In genomic region chr10:90871279-90871760, GRCh38 we compare ENCODE assay signal across 8 cellular contexts. TPM values are rescaled to one million over a fixed set of nuclear protein-coding genes. Genes with fewer than 3 reads are reported as not detected.
DNase-seq lines count a peak whose midpoint lies in the region; ATAC-seq and TF ChIP-seq lines count a peak whose summit lies in the region.

No MANE protein-coding gene starts in this region.

- H3K36me3 Mint-ChIP-seq in CD8-positive, alpha-beta T cell, result peaks cover 21% of the 10 kb centered on the region
- H3K36me3 Mint-ChIP-seq in activated naive CD4-positive, alpha-beta T cell treated with anti-CD3 and anti-CD28 coated beads, Interleukin-2, amount 10 ng/mL, durations not matched to agents 7 days and 5 days, result peaks cover 6% of the 10 kb centered on the region
- no peaks in the 10 kb centered on the region for H3K36me3 Mint-ChIP-seq in neural progenitor cell

- intact Hi-C loops in CD8-positive, alpha-beta T cell (cut with DNase I, micrococcal nuclease), result loop anchor here (1.0 to 10.0 kb wide), 8 partner anchors 14 to 1973 kb away; partner anchors contain the start of genes TNKS2 (in 2 of the 2), EXOC6 (in 1 of the 2), HECTD2 (in 1 of the 2) and KIF11 (in 1 of the 2)

- peak; percentile 40 for TF ChIP-seq CTCF in CD8-positive, alpha-beta T cell (IDR thresholded peaks at IDR 0.05)
- TF ChIP-seq CTCF in gastroesophageal sphincter (IDR thresholded peaks at IDR 0.05) (peak; percentile 4 to 62 (median 36)), neural progenitor cell (IDR thresholded peaks at IDR 0.05) (peak; percentile 72)

- peaks cover 4% of the 10 kb centered on the region for H3K9me3 Mint-ChIP-seq in CD8-positive, alpha-beta T cell
- H3K9me3 Mint-ChIP-seq in activated naive CD4-positive, alpha-beta T cell treated with anti-CD3 and anti-CD28 coated beads, Interleukin-2, amount 10 ng/mL, durations not matched to agents 7 days and 5 days, result peaks cover 1% of the 10 kb centered on the region
- H3K9me3 Mint-ChIP-seq in neural progenitor cell, result peaks cover 20% of the 10 kb centered on the region

- no peaks in the 10 kb centered on the region for H3F3A ChIP-seq in neural progenitor cell (ENCODE audit: low read depth)

- H3K36me3 ChIP-seq in CD8-positive, alpha-beta T cell (ENCODE audit: insufficient read depth, low read length), result peaks cover 5% of the 10 kb centered on the region
- H3K36me3 ChIP-seq in NT2/D1 (ENCODE audit: insufficient read depth, insufficient read length, low read length) (peaks cover 3% of the 10 kb centered on the region), gastroesophageal sphincter (peaks cover 0 to 14% of the 10 kb centered on the region in 2 donors), neural progenitor cell (no peaks in the 10 kb centered on the region)

- peaks cover 20% of the 10 kb centered on the region for H4K20me1 ChIP-seq in neural progenitor cell (ENCODE audit: low read depth)

- peak overlapping the region; percentile 100 for H2AFZ ChIP-seq in neural progenitor cell (replicated peaks)

- TF ChIP-seq POLR2A in gastroesophageal sphincter (IDR thresholded peaks at IDR 0.05), result no peak

- peak in 3 of 7 experiments; percentile 16 to 24 (median 20) for DNase-seq in CD8-positive, alpha-beta T cell
- DNase-seq in NT2/D1 (ENCODE audit: low read depth, low spot score) (peak; percentile 51), neural progenitor cell (ENCODE audit: low spot score) (peak; percentile 88), GM19238 (ENCODE audit: insufficient read length, low spot score) (no peak)
- peak; percentile 66 for DNase-seq in activated naive CD4-positive, alpha-beta T cell treated with anti-CD3 and anti-CD28 coated beads, Interleukin-2, amount 10 ng/mL, durations not matched to agents 7 days and 5 days

- peaks cover 31% of the 10 kb centered on the region for H3K79me2 ChIP-seq in neural progenitor cell (ENCODE audit: low read depth)

- H3K9ac ChIP-seq in NT2/D1 (ENCODE audit: insufficient read length, low read depth) (peak overlapping the region; percentile 81), neural progenitor cell (no peak overlapping the region)

- H3K4me1 ChIP-seq in CD8-positive, alpha-beta T cell (ENCODE audit: insufficient read depth, low read length), result peaks cover 18% of the 10 kb centered on the region
- H3K4me1 ChIP-seq in NT2/D1 (ENCODE audit: insufficient read depth, insufficient read length) (no peaks in the 10 kb centered on the region), gastroesophageal sphincter (peaks cover 0 to 35% (median 6%) of the 10 kb centered on the region in 3 donors), neural progenitor cell (peaks cover 7% of the 10 kb centered on the region)

- H3K4me3 Mint-ChIP-seq in CD8-positive, alpha-beta T cell, result peak overlapping the region; percentile 97
- H3K4me3 Mint-ChIP-seq in activated naive CD4-positive, alpha-beta T cell treated with anti-CD3 and anti-CD28 coated beads, Interleukin-2, amount 10 ng/mL, durations not matched to agents 7 days and 5 days, result peak overlapping the region; percentile 94
- H3K4me3 Mint-ChIP-seq in neural progenitor cell, result peak overlapping the region; percentile 97

- peak overlapping the region; percentile 83 for H3K4me2 ChIP-seq in neural progenitor cell

- peak overlapping the region; percentile 58 for H3K27ac ChIP-seq in CD8-positive, alpha-beta T cell (ENCODE audit: low read depth, low read length)
- H3K27ac ChIP-seq in gastroesophageal sphincter (peak overlapping the region in 3 of 4 donors; percentile 73 to 80 (median 77)), neural progenitor cell (no peak overlapping the region)

- TF ChIP-seq EP300 in gastroesophageal sphincter (IDR thresholded peaks at IDR 0.05), result no peak

- ATAC-seq in CD8-positive, alpha-beta T cell, result peak; percentile 52
- ATAC-seq in GM19395 (IDR thresholded peaks at IDR 0.05; ENCODE audit: unreplicated experiment), result peak; percentile 66
- peak; percentile 37 for ATAC-seq in HG03442 (IDR thresholded peaks at IDR 0.05; ENCODE audit: unreplicated experiment)
- ATAC-seq in gastroesophageal sphincter, result peak; percentile 66

- POLR2A ChIA-PET in CD8-positive, alpha-beta T cell (lab: Charles Lee), result interaction anchor here (0.5 to 1.1 kb wide), 4 partner anchors 8 to 1749 kb away, joined by 3 to 4 read pairs (median 3); no protein-coding TSS in a partner anchor

- H3K27ac Mint-ChIP-seq in CD8-positive, alpha-beta T cell, result peak overlapping the region; percentile 88
- H3K27ac Mint-ChIP-seq in activated naive CD4-positive, alpha-beta T cell treated with anti-CD3 and anti-CD28 coated beads, Interleukin-2, amount 10 ng/mL, durations not matched to agents 7 days and 5 days, result peak overlapping the region; percentile 85
- H3K27ac Mint-ChIP-seq in neural progenitor cell, result peak overlapping the region; percentile 97

- H3K27me3 Mint-ChIP-seq in CD8-positive, alpha-beta T cell (ENCODE audit: low read depth), result peaks cover 22% of the 10 kb centered on the region
- peaks cover 23% of the 10 kb centered on the region for H3K27me3 Mint-ChIP-seq in activated naive CD4-positive, alpha-beta T cell treated with anti-CD3 and anti-CD28 coated beads, Interleukin-2, amount 10 ng/mL, durations not matched to agents 7 days and 5 days
- H3K27me3 Mint-ChIP-seq in neural progenitor cell (ENCODE audit: insufficient read depth, low read depth), result peaks cover 6% of the 10 kb centered on the region

- WGBS in gastroesophageal sphincter (ENCODE audit: low coverage in 1 of 2), 2 donors, result 0% methylated on average over 13 to 14 of the region's 14 CpGs

- no peaks in the 10 kb centered on the region for H3K9me3 ChIP-seq in CD8-positive, alpha-beta T cell (ENCODE audit: low read length)
- H3K9me3 ChIP-seq in NT2/D1 (ENCODE audit: insufficient read depth, low read length) (no peaks in the 10 kb centered on the region), gastroesophageal sphincter (no peaks in the 10 kb centered on the region), neural progenitor cell (ENCODE audit: low read depth) (peaks cover 10% of the 10 kb centered on the region)

- H3K27me3 ChIP-seq in CD8-positive, alpha-beta T cell (ENCODE audit: insufficient read depth, low read length), result no peaks in the 10 kb centered on the region
- H3K27me3 ChIP-seq in NT2/D1 (ENCODE audit: insufficient read depth, insufficient read length), result no peaks in the 10 kb centered on the region
- peaks cover 5% of the 10 kb centered on the region for H3K27me3 ChIP-seq in gastroesophageal sphincter
- no peaks in the 10 kb centered on the region for H3K27me3 ChIP-seq in neural progenitor cell

- CTCF ChIA-PET in CD8-positive, alpha-beta T cell (lab: Charles Lee), result interaction anchor here (1.1 to 2.8 kb wide), 4 partner anchors 8 to 17 kb away, joined by 3 to 22 read pairs (median 8); partner anchors contain the start of gene HTR7
- CTCF ChIA-PET in activated naive CD4-positive, alpha-beta T cell treated with anti-CD3 and anti-CD28 coated beads, Interleukin-2, amount 10 ng/mL, durations not matched to agents 7 days and 5 days (lab: Charles Lee), result interaction anchor here (0.7 to 3.4 kb wide), 10 partner anchors 8 to 122 kb away, joined by 3 to 16 read pairs (median 3); partner anchors contain the start of gene HTR7

- peaks cover 40% of the 10 kb centered on the region for H3K4me1 Mint-ChIP-seq in CD8-positive, alpha-beta T cell (ENCODE audit: low read depth)
- peaks cover 41% of the 10 kb centered on the region for H3K4me1 Mint-ChIP-seq in activated naive CD4-positive, alpha-beta T cell treated with anti-CD3 and anti-CD28 coated beads, Interleukin-2, amount 10 ng/mL, durations not matched to agents 7 days and 5 days
- H3K4me1 Mint-ChIP-seq in neural progenitor cell, result peaks cover 21% of the 10 kb centered on the region

- H3K4me3 ChIP-seq in CD8-positive, alpha-beta T cell (ENCODE audit: low read depth, low read length), result peak overlapping the region; percentile 95
- peak overlapping the region; percentile 73 for H3K4me3 ChIP-seq in NT2/D1 (ENCODE audit: insufficient read length, low read depth)
- H3K4me3 ChIP-seq in gastroesophageal sphincter, result peak overlapping the region; percentile 67 to 73
- peak overlapping the region; percentile 95 for H3K4me3 ChIP-seq in neural progenitor cell

RNA-seq across cellular contexts. Expression of gene RPP30, which starts 0.5 kb away (rescaled TPM):
- 10 to 100 TPM; 29.7 TPM for total RNA-seq in CD8-positive, alpha-beta T cell
- total RNA-seq in gastroesophageal sphincter (10 to 100 TPM; 25.0 to 44.2 (median 30.8) TPM), neural progenitor cell (ENCODE audit: low replicate concordance) (60.0 and 85.5 TPM in 2 replicates)

RNA-seq across cellular contexts. Expression of gene HTR7, which starts 13.5 kb away (rescaled TPM):
- not detected for total RNA-seq in CD8-positive, alpha-beta T cell
- 1 to 10 TPM in 1 of 4 donors, under 1 TPM in 3; 0.19 to 7.9 (median 0.41) TPM for total RNA-seq in gastroesophageal sphincter
- 0.19 TPM in 1 of 2 replicates, not detected in the other for total RNA-seq in neural progenitor cell (ENCODE audit: low replicate concordance)

RNA-seq across cellular contexts. Expression of gene ANKRD1, which starts 49.6 kb away (rescaled TPM):
- total RNA-seq in CD8-positive, alpha-beta T cell, result not detected
- total RNA-seq in gastroesophageal sphincter (not detected), neural progenitor cell (ENCODE audit: low replicate concordance) (0.09 and 1.2 TPM in 2 replicates)
